1 cellular context compared by ENCODE assay signal in the genomic region with DNA sequence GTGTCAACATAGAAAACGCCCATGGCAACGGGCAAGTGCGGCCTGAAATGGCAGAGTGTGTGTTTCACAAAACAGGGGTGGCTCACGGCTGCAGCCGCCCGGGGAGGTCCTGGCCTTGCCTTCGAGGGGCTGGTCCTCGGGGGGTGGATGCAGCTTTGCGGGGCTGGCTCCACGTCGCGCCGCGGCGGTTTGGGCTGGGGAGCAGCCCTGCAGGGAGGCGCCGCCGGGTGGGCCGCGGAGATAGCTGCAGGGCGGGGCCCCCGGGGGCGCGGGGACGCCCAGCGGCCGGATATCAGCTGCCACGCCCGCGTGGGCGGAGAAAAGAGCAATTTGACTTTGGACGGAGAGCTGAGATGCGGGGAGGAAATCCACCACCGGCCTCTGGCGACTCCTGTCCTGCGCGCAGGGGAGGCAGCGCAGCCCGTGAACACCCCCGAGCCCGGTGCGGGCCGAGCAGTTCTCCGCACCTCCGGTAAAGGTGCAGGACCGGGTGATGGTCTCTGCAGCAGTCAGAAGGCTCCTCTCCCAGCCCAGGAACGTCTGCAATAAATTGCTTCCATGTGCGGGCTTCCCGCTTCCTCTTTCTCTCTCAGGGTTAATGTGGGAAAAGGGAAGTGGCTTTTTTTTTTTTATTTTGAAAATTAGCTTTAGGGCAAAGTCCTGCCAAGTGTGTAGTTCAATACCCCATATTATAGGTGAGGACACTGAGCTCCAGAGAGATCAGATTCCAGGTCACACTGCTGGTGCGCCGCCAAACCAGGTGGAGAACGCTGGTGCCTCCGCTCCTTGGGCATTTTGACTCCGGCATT.
A peak's percentile ranks its signal among the peaks of the same experiment; 100 is the strongest.
TF ChIP-seq lines count a peak whose summit lies in the region.

No MANE protein-coding gene starts in this region.

TF ChIP-seq in HepG2, 621 proteins besides CTCF, POLR2A, EP300 and RAD21 (continued from another document and continues in another):
- TF ChIP-seq, protein P1, sequence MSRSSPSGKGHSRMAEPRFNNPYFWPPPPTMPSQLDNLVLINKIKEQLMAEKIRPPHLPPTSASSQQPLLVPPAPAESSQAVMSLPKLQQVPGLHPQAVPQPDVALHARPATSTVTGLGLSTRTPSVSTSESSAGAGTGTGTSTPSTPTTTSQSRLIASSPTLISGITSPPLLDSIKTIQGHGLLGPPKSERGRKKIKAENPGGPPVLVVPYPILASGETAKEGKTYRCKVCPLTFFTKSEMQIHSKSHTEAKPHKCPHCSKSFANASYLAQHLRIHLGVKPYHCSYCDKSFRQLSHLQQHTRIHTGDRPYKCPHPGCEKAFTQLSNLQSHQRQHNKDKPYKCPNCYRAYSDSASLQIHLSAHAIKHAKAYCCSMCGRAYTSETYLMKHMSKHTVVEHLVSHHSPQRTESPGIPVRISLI (CRISPR knock-in tag; IDR thresholded peaks at IDR 0.05; ENCODE audit: borderline replicate concordance) = peak; percentile 51; the same call in 1 of the 2 replicates
- no peak for TF ChIP-seq ZFAT (CRISPR knock-in tag; conservative IDR thresholded peaks at IDR 0.05)
- TF ChIP-seq ZFP37 (CRISPR knock-in tag; IDR thresholded peaks at IDR 0.05; ENCODE audit: borderline replicate concordance) = 0 out of 2 replicates have a peak, but pooled peaks have one; percentile 21
- no peak for TF ChIP-seq NAIF1 (CRISPR knock-in tag; IDR thresholded peaks at IDR 0.05; ENCODE audit: borderline replicate concordance)
- TF ChIP-seq ZC3H13 (CRISPR knock-in tag; IDR thresholded peaks at IDR 0.05) = no peak; the same call in 1 of the 2 replicates
- TF ChIP-seq, protein P2, sequence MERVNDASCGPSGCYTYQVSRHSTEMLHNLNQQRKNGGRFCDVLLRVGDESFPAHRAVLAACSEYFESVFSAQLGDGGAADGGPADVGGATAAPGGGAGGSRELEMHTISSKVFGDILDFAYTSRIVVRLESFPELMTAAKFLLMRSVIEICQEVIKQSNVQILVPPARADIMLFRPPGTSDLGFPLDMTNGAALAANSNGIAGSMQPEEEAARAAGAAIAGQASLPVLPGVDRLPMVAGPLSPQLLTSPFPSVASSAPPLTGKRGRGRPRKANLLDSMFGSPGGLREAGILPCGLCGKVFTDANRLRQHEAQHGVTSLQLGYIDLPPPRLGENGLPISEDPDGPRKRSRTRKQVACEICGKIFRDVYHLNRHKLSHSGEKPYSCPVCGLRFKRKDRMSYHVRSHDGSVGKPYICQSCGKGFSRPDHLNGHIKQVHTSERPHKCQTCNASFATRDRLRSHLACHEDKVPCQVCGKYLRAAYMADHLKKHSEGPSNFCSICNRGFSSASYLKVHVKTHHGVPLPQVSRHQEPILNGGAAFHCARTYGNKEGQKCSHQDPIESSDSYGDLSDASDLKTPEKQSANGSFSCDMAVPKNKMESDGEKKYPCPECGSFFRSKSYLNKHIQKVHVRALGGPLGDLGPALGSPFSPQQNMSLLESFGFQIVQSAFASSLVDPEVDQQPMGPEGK (CRISPR knock-in tag; IDR thresholded peaks at IDR 0.05) = peak; percentile 93
- TF ChIP-seq REXO4 (CRISPR knock-in tag; IDR thresholded peaks at IDR 0.05; ENCODE audit: borderline replicate concordance) = no peak
- TF ChIP-seq SCMH1 (CRISPR knock-in tag; IDR thresholded peaks at IDR 0.05; ENCODE audit: borderline replicate concordance) = no peak
- TF ChIP-seq, protein P3, sequence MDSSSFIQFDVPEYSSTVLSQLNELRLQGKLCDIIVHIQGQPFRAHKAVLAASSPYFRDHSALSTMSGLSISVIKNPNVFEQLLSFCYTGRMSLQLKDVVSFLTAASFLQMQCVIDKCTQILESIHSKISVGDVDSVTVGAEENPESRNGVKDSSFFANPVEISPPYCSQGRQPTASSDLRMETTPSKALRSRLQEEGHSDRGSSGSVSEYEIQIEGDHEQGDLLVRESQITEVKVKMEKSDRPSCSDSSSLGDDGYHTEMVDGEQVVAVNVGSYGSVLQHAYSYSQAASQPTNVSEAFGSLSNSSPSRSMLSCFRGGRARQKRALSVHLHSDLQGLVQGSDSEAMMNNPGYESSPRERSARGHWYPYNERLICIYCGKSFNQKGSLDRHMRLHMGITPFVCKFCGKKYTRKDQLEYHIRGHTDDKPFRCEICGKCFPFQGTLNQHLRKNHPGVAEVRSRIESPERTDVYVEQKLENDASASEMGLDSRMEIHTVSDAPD (CRISPR knock-in tag; IDR thresholded peaks at IDR 0.05) = peak; percentile 80
- TF ChIP-seq NONO (IDR thresholded peaks at IDR 0.05) = no peak
- peak; percentile 69 for TF ChIP-seq NONO (CRISPR knock-in tag; conservative IDR thresholded peaks at IDR 0.05)
- TF ChIP-seq, protein P4, sequence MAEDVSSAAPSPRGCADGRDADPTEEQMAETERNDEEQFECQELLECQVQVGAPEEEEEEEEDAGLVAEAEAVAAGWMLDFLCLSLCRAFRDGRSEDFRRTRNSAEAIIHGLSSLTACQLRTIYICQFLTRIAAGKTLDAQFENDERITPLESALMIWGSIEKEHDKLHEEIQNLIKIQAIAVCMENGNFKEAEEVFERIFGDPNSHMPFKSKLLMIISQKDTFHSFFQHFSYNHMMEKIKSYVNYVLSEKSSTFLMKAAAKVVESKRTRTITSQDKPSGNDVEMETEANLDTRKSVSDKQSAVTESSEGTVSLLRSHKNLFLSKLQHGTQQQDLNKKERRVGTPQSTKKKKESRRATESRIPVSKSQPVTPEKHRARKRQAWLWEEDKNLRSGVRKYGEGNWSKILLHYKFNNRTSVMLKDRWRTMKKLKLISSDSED (CRISPR knock-in tag; IDR thresholded peaks at IDR 0.05) = no peak
- no peak for TF ChIP-seq ZZZ3 (CRISPR knock-in tag; IDR thresholded peaks at IDR 0.05; ENCODE audit: borderline replicate concordance)
- TF ChIP-seq ZNF33A (CRISPR knock-in tag; IDR thresholded peaks at IDR 0.05; ENCODE audit: borderline replicate concordance) = 0 out of 2 replicates have a peak, but pooled peaks have one; percentile 38
- TF ChIP-seq, protein P5, sequence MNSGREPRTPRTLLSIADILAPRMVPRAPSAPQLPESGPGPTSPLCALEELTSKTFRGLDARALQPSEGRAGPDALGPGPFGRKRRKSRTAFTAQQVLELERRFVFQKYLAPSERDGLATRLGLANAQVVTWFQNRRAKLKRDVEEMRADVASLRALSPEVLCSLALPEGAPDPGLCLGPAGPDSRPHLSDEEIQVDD (CRISPR knock-in tag; IDR thresholded peaks at IDR 0.05; ENCODE audit: borderline replicate concordance) = 0 out of 2 replicates have a peak, but pooled peaks have one; percentile 32
- no peak for TF ChIP-seq KLF9 (CRISPR knock-in tag; IDR thresholded peaks at IDR 0.05; ENCODE audit: low read depth)
- no peak for TF ChIP-seq ZNF367 (CRISPR knock-in tag; IDR thresholded peaks at IDR 0.05; ENCODE audit: borderline replicate concordance)
- TF ChIP-seq ZNF558 (CRISPR knock-in tag; IDR thresholded peaks at IDR 0.05; ENCODE audit: borderline replicate concordance) = no peak
- TF ChIP-seq RFXANK (CRISPR knock-in tag; IDR thresholded peaks at IDR 0.05) = no peak
- TF ChIP-seq MEIS2 (CRISPR knock-in tag; IDR thresholded peaks at IDR 0.05) = peak; percentile 42; the same call in 1 of the 2 replicates
- TF ChIP-seq ZKSCAN1 (IDR thresholded peaks at IDR 0.05; ENCODE audit: low read length) = no peak
- TF ChIP-seq ZFP36 (IDR thresholded peaks at IDR 0.05; ENCODE audit: borderline replicate concordance, low read depth, low read length, partially characterized antibody) = no peak
- TF ChIP-seq NFYC (CRISPR knock-in tag; IDR thresholded peaks at IDR 0.05) = peak; percentile 19; the same call in 1 of the 2 replicates
- TF ChIP-seq ZNF570 (CRISPR knock-in tag; IDR thresholded peaks at IDR 0.05; ENCODE audit: borderline replicate concordance) = no peak
- no peak for TF ChIP-seq JDP2 (CRISPR knock-in tag; IDR thresholded peaks at IDR 0.05; ENCODE audit: borderline replicate concordance)
- TF ChIP-seq ATRX (CRISPR knock-in tag; IDR thresholded peaks at IDR 0.05; ENCODE audit: borderline replicate concordance) = no peak
- TF ChIP-seq, protein P6, sequence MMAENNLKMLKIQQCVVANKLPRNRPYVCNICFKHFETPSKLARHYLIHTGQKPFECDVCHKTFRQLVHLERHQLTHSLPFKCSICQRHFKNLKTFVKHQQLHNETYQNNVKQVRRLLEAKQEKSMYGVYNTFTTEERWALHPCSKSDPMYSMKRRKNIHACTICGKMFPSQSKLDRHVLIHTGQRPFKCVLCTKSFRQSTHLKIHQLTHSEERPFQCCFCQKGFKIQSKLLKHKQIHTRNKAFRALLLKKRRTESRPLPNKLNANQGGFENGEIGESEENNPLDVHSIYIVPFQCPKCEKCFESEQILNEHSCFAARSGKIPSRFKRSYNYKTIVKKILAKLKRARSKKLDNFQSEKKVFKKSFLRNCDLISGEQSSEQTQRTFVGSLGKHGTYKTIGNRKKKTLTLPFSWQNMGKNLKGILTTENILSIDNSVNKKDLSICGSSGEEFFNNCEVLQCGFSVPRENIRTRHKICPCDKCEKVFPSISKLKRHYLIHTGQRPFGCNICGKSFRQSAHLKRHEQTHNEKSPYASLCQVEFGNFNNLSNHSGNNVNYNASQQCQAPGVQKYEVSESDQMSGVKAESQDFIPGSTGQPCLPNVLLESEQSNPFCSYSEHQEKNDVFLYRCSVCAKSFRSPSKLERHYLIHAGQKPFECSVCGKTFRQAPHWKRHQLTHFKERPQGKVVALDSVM (CRISPR knock-in tag; IDR thresholded peaks at IDR 0.05) = no peak; the same call in none of the 2 replicates
- no peak for TF ChIP-seq ZSCAN29 (CRISPR knock-in tag; conservative IDR thresholded peaks at IDR 0.05)
- no peak; the same call in 1 of the 2 replicates for TF ChIP-seq GATAD1 (CRISPR knock-in tag; IDR thresholded peaks at IDR 0.05)
- TF ChIP-seq, protein P7, sequence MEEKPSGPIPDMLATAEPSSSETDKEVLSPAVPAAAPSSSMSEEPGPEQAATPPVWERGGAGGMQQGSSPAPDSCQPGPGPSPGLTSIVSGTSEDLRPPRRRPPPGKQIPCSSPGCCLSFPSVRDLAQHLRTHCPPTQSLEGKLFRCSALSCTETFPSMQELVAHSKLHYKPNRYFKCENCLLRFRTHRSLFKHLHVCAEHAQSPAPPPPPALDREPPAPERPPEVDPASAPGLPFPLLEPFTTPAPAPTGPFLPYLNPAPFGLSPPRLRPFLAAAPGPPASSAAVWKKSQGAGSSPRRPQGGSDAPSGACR (CRISPR knock-in tag; IDR thresholded peaks at IDR 0.05) = no peak
- TF ChIP-seq MXD4 (CRISPR knock-in tag; IDR thresholded peaks at IDR 0.05) = peak; percentile 70; the same call in 1 of the 2 replicates
- peak; percentile 70 for TF ChIP-seq PHF8 (CRISPR knock-in tag; IDR thresholded peaks at IDR 0.05)
- no peak for TF ChIP-seq ZNF232 (CRISPR knock-in tag; IDR thresholded peaks at IDR 0.05; ENCODE audit: borderline replicate concordance)
- TF ChIP-seq, protein P8, sequence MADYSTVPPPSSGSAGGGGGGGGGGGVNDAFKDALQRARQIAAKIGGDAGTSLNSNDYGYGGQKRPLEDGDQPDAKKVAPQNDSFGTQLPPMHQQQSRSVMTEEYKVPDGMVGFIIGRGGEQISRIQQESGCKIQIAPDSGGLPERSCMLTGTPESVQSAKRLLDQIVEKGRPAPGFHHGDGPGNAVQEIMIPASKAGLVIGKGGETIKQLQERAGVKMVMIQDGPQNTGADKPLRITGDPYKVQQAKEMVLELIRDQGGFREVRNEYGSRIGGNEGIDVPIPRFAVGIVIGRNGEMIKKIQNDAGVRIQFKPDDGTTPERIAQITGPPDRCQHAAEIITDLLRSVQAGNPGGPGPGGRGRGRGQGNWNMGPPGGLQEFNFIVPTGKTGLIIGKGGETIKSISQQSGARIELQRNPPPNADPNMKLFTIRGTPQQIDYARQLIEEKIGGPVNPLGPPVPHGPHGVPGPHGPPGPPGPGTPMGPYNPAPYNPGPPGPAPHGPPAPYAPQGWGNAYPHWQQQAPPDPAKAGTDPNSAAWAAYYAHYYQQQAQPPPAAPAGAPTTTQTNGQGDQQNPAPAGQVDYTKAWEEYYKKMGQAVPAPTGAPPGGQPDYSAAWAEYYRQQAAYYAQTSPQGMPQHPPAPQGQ (CRISPR knock-in tag; IDR thresholded peaks at IDR 0.05; ENCODE audit: borderline replicate concordance) = no peak
- peak; percentile 84 for TF ChIP-seq GABPB1 (CRISPR knock-in tag; IDR thresholded peaks at IDR 0.05)
- TF ChIP-seq ZBTB7B (CRISPR knock-in tag; IDR thresholded peaks at IDR 0.05) = peak; percentile 87
- TF ChIP-seq ZNF251 (CRISPR knock-in tag; IDR thresholded peaks at IDR 0.05) = no peak
- TF ChIP-seq, protein P9, sequence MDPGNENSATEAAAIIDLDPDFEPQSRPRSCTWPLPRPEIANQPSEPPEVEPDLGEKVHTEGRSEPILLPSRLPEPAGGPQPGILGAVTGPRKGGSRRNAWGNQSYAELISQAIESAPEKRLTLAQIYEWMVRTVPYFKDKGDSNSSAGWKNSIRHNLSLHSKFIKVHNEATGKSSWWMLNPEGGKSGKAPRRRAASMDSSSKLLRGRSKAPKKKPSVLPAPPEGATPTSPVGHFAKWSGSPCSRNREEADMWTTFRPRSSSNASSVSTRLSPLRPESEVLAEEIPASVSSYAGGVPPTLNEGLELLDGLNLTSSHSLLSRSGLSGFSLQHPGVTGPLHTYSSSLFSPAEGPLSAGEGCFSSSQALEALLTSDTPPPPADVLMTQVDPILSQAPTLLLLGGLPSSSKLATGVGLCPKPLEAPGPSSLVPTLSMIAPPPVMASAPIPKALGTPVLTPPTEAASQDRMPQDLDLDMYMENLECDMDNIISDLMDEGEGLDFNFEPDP (CRISPR knock-in tag; conservative IDR thresholded peaks at IDR 0.05) = no peak
- no peak for TF ChIP-seq ZNF543 (CRISPR knock-in tag; IDR thresholded peaks at IDR 0.05)
- TF ChIP-seq ZNF772 (CRISPR knock-in tag; IDR thresholded peaks at IDR 0.05) = peak; percentile 68
- TF ChIP-seq SETDB1 (CRISPR knock-in tag; IDR thresholded peaks at IDR 0.05; ENCODE audit: borderline replicate concordance) = no peak
- no peak for TF ChIP-seq ZNF781 (CRISPR knock-in tag; IDR thresholded peaks at IDR 0.05; ENCODE audit: borderline replicate concordance, not compliant biosample characterization)
- no peak for TF ChIP-seq ONECUT2 (CRISPR knock-in tag; IDR thresholded peaks at IDR 0.05)
- TF ChIP-seq SRSF1 (optimal IDR thresholded peaks at IDR 0.05; ENCODE audit: low read depth, low read length) = peak; percentile 72
- TF ChIP-seq ZNF768 (CRISPR knock-in tag; IDR thresholded peaks at IDR 0.05) = peak; percentile 47; the same call in 1 of the 2 replicates
- TF ChIP-seq ZNF205 (CRISPR knock-in tag; IDR thresholded peaks at IDR 0.05) = no peak
- TF ChIP-seq HNRNPH1 (optimal IDR thresholded peaks at IDR 0.05; ENCODE audit: low read depth, low read length) = no peak
- TF ChIP-seq, protein P10, sequence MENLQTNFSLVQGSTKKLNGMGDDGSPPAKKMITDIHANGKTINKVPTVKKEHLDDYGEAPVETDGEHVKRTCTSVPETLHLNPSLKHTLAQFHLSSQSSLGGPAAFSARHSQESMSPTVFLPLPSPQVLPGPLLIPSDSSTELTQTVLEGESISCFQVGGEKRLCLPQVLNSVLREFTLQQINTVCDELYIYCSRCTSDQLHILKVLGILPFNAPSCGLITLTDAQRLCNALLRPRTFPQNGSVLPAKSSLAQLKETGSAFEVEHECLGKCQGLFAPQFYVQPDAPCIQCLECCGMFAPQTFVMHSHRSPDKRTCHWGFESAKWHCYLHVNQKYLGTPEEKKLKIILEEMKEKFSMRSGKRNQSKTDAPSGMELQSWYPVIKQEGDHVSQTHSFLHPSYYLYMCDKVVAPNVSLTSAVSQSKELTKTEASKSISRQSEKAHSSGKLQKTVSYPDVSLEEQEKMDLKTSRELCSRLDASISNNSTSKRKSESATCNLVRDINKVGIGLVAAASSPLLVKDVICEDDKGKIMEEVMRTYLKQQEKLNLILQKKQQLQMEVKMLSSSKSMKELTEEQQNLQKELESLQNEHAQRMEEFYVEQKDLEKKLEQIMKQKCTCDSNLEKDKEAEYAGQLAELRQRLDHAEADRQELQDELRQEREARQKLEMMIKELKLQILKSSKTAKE (CRISPR knock-in tag; IDR thresholded peaks at IDR 0.05; ENCODE audit: borderline replicate concordance) = peak; percentile 42; the same call in 1 of the 2 replicates
- TF ChIP-seq BCL6 (CRISPR knock-in tag; IDR thresholded peaks at IDR 0.05) = peak; percentile 22; the same call in 1 of the 2 replicates
- no peak for TF ChIP-seq NFE2L2 (IDR thresholded peaks at IDR 0.05; ENCODE audit: low read length)
- no peak for TF ChIP-seq ZNF382 (CRISPR knock-in tag; IDR thresholded peaks at IDR 0.05; ENCODE audit: borderline replicate concordance)
